ENCODE assay signal across 29 cellular contexts in genomic region chr18:22197668-22198067, GRCh38. TPM values are rescaled to one million over a fixed set of nuclear protein-coding genes. Genes with fewer than 3 reads are reported as not detected.
DNase-seq lines count a peak whose midpoint lies in the region; ATAC-seq and TF ChIP-seq lines count a peak whose summit lies in the region.
"Had no signal": no experiment of that assay in that cellular context is flagged by ENCODE, and none has a peak within 500 bp of the region (broad histone marks: within the 10 kb centered on the region; RNA-seq: fewer than 3 reads in every experiment).

No MANE protein-coding gene starts in this region.

- peaks cover 70% of the 10 kb centered on the region for H3K4me1 Mint-ChIP-seq in endodermal cell
- H3K4me1 Mint-ChIP-seq in type B pancreatic cell (ENCODE audit: unreplicated experiment), result peaks cover 21% of the 10 kb centered on the region
- no peaks in the 10 kb centered on the region for H3K4me1 Mint-ChIP-seq in CD8-positive, alpha-beta memory T cell
- H3K4me1 Mint-ChIP-seq in CD14-positive monocyte, result no peaks in the 10 kb centered on the region
- H3K4me1 Mint-ChIP-seq: stimulated activated naive B cell treated with anti-CD40 and anti-IgM and Interleukin-4, amounts not matched to agents 10 μg/mL and 1 μg/mL and 100 μg/mL, for 72 hours; T-helper 17 cell had no signal

- ATAC-seq in Right ventricle myocardium superior (ENCODE audit: poor library complexity) (no peak), lung (ENCODE audit: insufficient read depth, low FRiP score) (no peak)
- ATAC-seq: naive thymus-derived CD8-positive, alpha-beta T cell; PC-3; SK-N-SH treated with all-trans-retinoic acid at 6 μM for 48 hours; stimulated activated naive B cell treated with anti-CD40 and anti-IgM and Interleukin-4, amounts not matched to agents 10 μg/mL and 1 μg/mL and 100 μg/mL, for 72 hours; T-helper 17 cell had no signal

- TF ChIP-seq CTCF in cardiac muscle cell (IDR thresholded peaks at IDR 0.05; ENCODE audit: low read depth, low read length) (no peak), endodermal cell (conservative IDR thresholded peaks at IDR 0.05) (no peak), lung (IDR thresholded peaks at IDR 0.05; ENCODE audit: control extremely low read depth, extremely low read depth) (no peak), type B pancreatic cell (conservative IDR thresholded peaks at IDR 0.05) (no peak), CD14-positive monocyte (IDR thresholded peaks at IDR 0.05) (no peak)

- H3K4me1 ChIP-seq in cardiac muscle cell (ENCODE audit: low read depth) (peaks cover 44% of the 10 kb centered on the region), endodermal cell (ENCODE audit: control insufficient read depth, insufficient read depth, low read length) (peaks cover 14% of the 10 kb centered on the region), lung (ENCODE audit: control insufficient read depth in 2 of 2, insufficient read depth in 2 of 2, low read length in 2 of 2) (peaks cover 13 to 24% of the 10 kb centered on the region in 2 donors)
- no peaks in the 10 kb centered on the region for H3K4me1 ChIP-seq in CD8-positive, alpha-beta memory T cell (ENCODE audit: insufficient read depth, low read length)
- H3K4me1 ChIP-seq: HAP-1 had no signal

- H3K4me3 ChIP-seq in cardiac muscle cell (no peak overlapping the region), endodermal cell (ENCODE audit: low read length) (peak overlapping the region; percentile 6), lung (no peak overlapping the region)
- no peak overlapping the region for H3K4me3 ChIP-seq in CD8-positive, alpha-beta memory T cell (ENCODE audit: low read length)
- H3K4me3 ChIP-seq: HAP-1 had no signal

- no peak overlapping the region for H3K4me3 Mint-ChIP-seq in endodermal cell
- no peak overlapping the region for H3K4me3 Mint-ChIP-seq in type B pancreatic cell
- no peak overlapping the region for H3K4me3 Mint-ChIP-seq in CD8-positive, alpha-beta memory T cell
- no peak overlapping the region for H3K4me3 Mint-ChIP-seq in CD14-positive monocyte
- H3K4me3 Mint-ChIP-seq: activated naive CD8-positive, alpha-beta T cell; naive thymus-derived CD8-positive, alpha-beta T cell; stimulated activated naive B cell treated with anti-CD40 and anti-IgM and Interleukin-4, amounts not matched to agents 10 μg/mL and 1 μg/mL and 100 μg/mL, for 72 hours; T-helper 17 cell had no signal

- peak overlapping the region; percentile 76 for H3K27ac ChIP-seq in cardiac muscle cell
- no peak overlapping the region for H3K27ac ChIP-seq in endodermal cell (ENCODE audit: low read depth, low read length)
- H3K27ac ChIP-seq in lung (ENCODE audit: low read depth in 1 of 2, low read length in 1 of 2), result peak overlapping the region; percentile 49 to 59
- H3K27ac ChIP-seq in CD8-positive, alpha-beta memory T cell (ENCODE audit: low read depth, low read length), result no peak overlapping the region
- H3K27ac ChIP-seq: C4-2B had no signal

- DNase-seq in cardiac muscle cell (ENCODE audit: low read depth in 1 of 2, low spot score in 1 of 2), result no peak
- no peak for DNase-seq in Right ventricle myocardium superior
- no peak for DNase-seq in endodermal cell
- DNase-seq in lung (ENCODE audit: low spot score), result no peak
- DNase-seq in type B pancreatic cell (ENCODE audit: extremely low spot score, unreplicated experiment), result no peak
- DNase-seq in CD8-positive, alpha-beta memory T cell, result no peak
- DNase-seq in kidney glomerular epithelial cell (lab: John Stamatoyannopoulos, UW), result no peak
- DNase-seq in CD14-positive monocyte (ENCODE audit: low spot score), result no peak
- DNase-seq: 8988T; activated CD4-positive, alpha-beta T cell treated with anti-CD3 and anti-CD28 coated beads for 4 hours; activated effector memory CD4-positive, alpha-beta T cell treated with anti-CD3 and anti-CD28 coated beads, Interleukin-2, amount 50 U/mL, for 16 hours; DMS79 treated with DMSO at 0.1 percent for 48 hours; GDM1; midbrain; MM.1S; naive thymus-derived CD8-positive, alpha-beta T cell; NCI-H1417 treated with DMSO at 0.1 percent for 48 hours; NCI-H2029 treated with DMSO at 0.1 percent for 48 hours; NCI-H526; NK-92 treated with Interleukin-12 subunit alpha and Interleukin-12 subunit beta, amount 100 ng/mL, for 24 hours; PC-3; stimulated activated CD4-positive, alpha-beta T cell treated with anti-CD3 and anti-CD28 coated beads, Interleukin-15, amount 100 ng/mL, for 24 hours; stimulated activated naive B cell treated with anti-CD40 and anti-IgM and Interleukin-4, amounts not matched to agents 10 μg/mL and 1 μg/mL and 100 μg/mL, for 72 hours; T-helper 17 cell had no signal

- no peak overlapping the region for H3K9ac ChIP-seq in endodermal cell (ENCODE audit: extremely low read depth, low read length, poor library complexity, severe bottlenecking)

- H3K27me3 Mint-ChIP-seq in endodermal cell (ENCODE audit: insufficient read depth), result peaks cover 3% of the 10 kb centered on the region
- H3K27me3 Mint-ChIP-seq in type B pancreatic cell, result peaks cover 13% of the 10 kb centered on the region
- H3K27me3 Mint-ChIP-seq in CD8-positive, alpha-beta memory T cell, result peaks cover 30 to 35% of the 10 kb centered on the region in 2 donors
- peaks cover 19 to 30% (median 25%) of the 10 kb centered on the region in 3 donors for H3K27me3 Mint-ChIP-seq in CD14-positive monocyte (ENCODE audit: low read depth in 3 of 3)

- H3K36me3 ChIP-seq in cardiac muscle cell (peaks cover 34% of the 10 kb centered on the region), endodermal cell (ENCODE audit: control insufficient read depth, insufficient read depth, low read length) (peaks cover 91% of the 10 kb centered on the region), lung (ENCODE audit: control insufficient read depth in 2 of 2, insufficient read depth in 2 of 2, low read length in 2 of 2) (peaks cover 5 to 12% of the 10 kb centered on the region in 2 donors)
- no peaks in the 10 kb centered on the region for H3K36me3 ChIP-seq in CD8-positive, alpha-beta memory T cell (ENCODE audit: insufficient read depth, low read length)
- H3K36me3 ChIP-seq: HAP-1 had no signal

- intact Hi-C loops in Right ventricle myocardium superior (cut with DNase I), result no loop called here
- intact Hi-C loops in CD14-positive monocyte (cut with micrococcal nuclease), result no loop called here

- POLR2A ChIA-PET in CD8-positive, alpha-beta memory T cell (lab: Charles Lee), result no interaction called here

- 88 to 90% methylated on average over 1 to 2 of the region's 2 CpGs for WGBS in endodermal cell (ENCODE audit: insufficient coverage in 1 of 2, insufficient read length in 1 of 2), 2 experiments
- 68 to 79% methylated on average over 2 of the region's 2 CpGs for WGBS in lung, 2 donors

- no peaks in the 10 kb centered on the region for H3K27me3 ChIP-seq in cardiac muscle cell
- H3K27me3 ChIP-seq in endodermal cell (ENCODE audit: control insufficient read depth, insufficient read depth, low read length, poor library complexity, severe bottlenecking), result no peaks in the 10 kb centered on the region
- H3K27me3 ChIP-seq in lung (ENCODE audit: control insufficient read depth, insufficient read depth), result no peaks in the 10 kb centered on the region
- no peaks in the 10 kb centered on the region for H3K27me3 ChIP-seq in CD8-positive, alpha-beta memory T cell (ENCODE audit: insufficient read depth, low read length, poor library complexity, severe bottlenecking)

- H3K9me3 ChIP-seq in cardiac muscle cell (ENCODE audit: low read depth) (no peaks in the 10 kb centered on the region), endodermal cell (ENCODE audit: control insufficient read depth, low read length) (no peaks in the 10 kb centered on the region), lung (ENCODE audit: control insufficient read depth in 2 of 2, insufficient read depth in 1 of 2, low read length in 1 of 2) (no peaks in the 10 kb centered on the region)
- no peaks in the 10 kb centered on the region for H3K9me3 ChIP-seq in CD8-positive, alpha-beta memory T cell (ENCODE audit: low read length)
- H3K9me3 ChIP-seq: HAP-1 had no signal

- H3K36me3 Mint-ChIP-seq in endodermal cell (ENCODE audit: low read depth), result peaks cover 79% of the 10 kb centered on the region
- peaks cover 8% of the 10 kb centered on the region for H3K36me3 Mint-ChIP-seq in type B pancreatic cell
- H3K36me3 Mint-ChIP-seq in CD8-positive, alpha-beta memory T cell, result no peaks in the 10 kb centered on the region
- no peaks in the 10 kb centered on the region for H3K36me3 Mint-ChIP-seq in CD14-positive monocyte
- H3K36me3 Mint-ChIP-seq: activated naive CD8-positive, alpha-beta T cell; naive thymus-derived CD8-positive, alpha-beta T cell; stimulated activated naive B cell treated with anti-CD40 and anti-IgM and Interleukin-4, amounts not matched to agents 10 μg/mL and 1 μg/mL and 100 μg/mL, for 72 hours had no signal

- peak overlapping the region; percentile 46 for H3K27ac Mint-ChIP-seq in endodermal cell
- peak overlapping the region; percentile 2 for H3K27ac Mint-ChIP-seq in type B pancreatic cell
- no peak overlapping the region for H3K27ac Mint-ChIP-seq in CD8-positive, alpha-beta memory T cell
- no peak overlapping the region for H3K27ac Mint-ChIP-seq in CD14-positive monocyte
- H3K27ac Mint-ChIP-seq: activated naive CD8-positive, alpha-beta T cell; naive thymus-derived CD8-positive, alpha-beta T cell; stimulated activated naive B cell treated with anti-CD40 and anti-IgM and Interleukin-4, amounts not matched to agents 10 μg/mL and 1 μg/mL and 100 μg/mL, for 72 hours; T-helper 17 cell had no signal

- H3K9me3 Mint-ChIP-seq in endodermal cell (no peaks in the 10 kb centered on the region), type B pancreatic cell (no peaks in the 10 kb centered on the region), CD14-positive monocyte (peaks cover 0 to 3% (median 0%) of the 10 kb centered on the region in 7 donors)
- H3K9me3 Mint-ChIP-seq in CD8-positive, alpha-beta memory T cell, result no peaks in the 10 kb centered on the region
- H3K9me3 Mint-ChIP-seq: stimulated activated naive B cell treated with anti-CD40 and anti-IgM and Interleukin-4, amounts not matched to agents 10 μg/mL and 1 μg/mL and 100 μg/mL, for 72 hours had no signal

- CTCF ChIA-PET in CD8-positive, alpha-beta memory T cell (lab: Charles Lee), result no interaction called here

RNA-seq across cellular contexts. Expression of gene GATA6, which starts 28.3 kb away (rescaled TPM):
- total RNA-seq in cardiac muscle cell (182 and 187 TPM in 2 replicates), Right ventricle myocardium superior (56.0 TPM), endodermal cell (100 to 1,000 TPM; 106 to 158 TPM), lung (10 to 100 TPM; 32.1 to 34.3 TPM), type B pancreatic cell (ENCODE audit: low replicate concordance) (37.7 and 39.8 TPM in 2 replicates)
- polyA plus RNA-seq in cardiac muscle cell (104 and 126 TPM in 2 replicates), lung (10 to 100 TPM; 11.3 to 11.5 TPM), CD14-positive monocyte (under 1 TPM in 1 of 2 donors, not detected in 1; 0.04 TPM)
- polyA plus RNA-seq in endodermal cell (2013, experiment 1 of 2), result 30.0 TPM
- polyA plus RNA-seq in endodermal cell (2013, experiment 2 of 2), result 39.3 TPM
- total RNA-seq in CD8-positive, alpha-beta memory T cell, result under 1 TPM; 0.04 to 0.11 TPM
- polyA plus RNA-seq in CD8-positive, alpha-beta memory T cell, result 0.32 TPM
- total RNA-seq: activated CD8-positive, alpha-beta memory T cell treated with anti-CD3 and anti-CD28 coated beads for 36 hours; T-helper 17 cell had no signal

Comparison
In these comparisons a context has a peak if more than half of its experiments do, and no peak if none do; other contexts are left out.
1. H3K27ac ChIP-seq: peak in cardiac muscle cell (single experiment) and lung (2 of 2); none in endodermal cell (single experiment) and CD8-positive, alpha-beta memory T cell (single experiment).
2. H3K27ac Mint-ChIP-seq: peak in endodermal cell (single experiment) and type B pancreatic cell (single experiment); none in CD8-positive, alpha-beta memory T cell (0 of 8) and CD14-positive monocyte (0 of 7).
3. RNA of gene GATA6, which starts 28.3 kb away (total RNA-seq): 182 to 187 TPM in cardiac muscle cell, 106 to 158 TPM in endodermal cell, 56.0 TPM in Right ventricle myocardium superior (single experiment), 37.7 to 39.8 TPM in type B pancreatic cell and 32.1 to 34.3 TPM in lung; 0.04 to 0.11 TPM in CD8-positive, alpha-beta memory T cell; every median in the first group is over 10 times any median in the second.